Comparison of ENCODE assay signal across 9 cellular contexts in the genomic region with DNA sequence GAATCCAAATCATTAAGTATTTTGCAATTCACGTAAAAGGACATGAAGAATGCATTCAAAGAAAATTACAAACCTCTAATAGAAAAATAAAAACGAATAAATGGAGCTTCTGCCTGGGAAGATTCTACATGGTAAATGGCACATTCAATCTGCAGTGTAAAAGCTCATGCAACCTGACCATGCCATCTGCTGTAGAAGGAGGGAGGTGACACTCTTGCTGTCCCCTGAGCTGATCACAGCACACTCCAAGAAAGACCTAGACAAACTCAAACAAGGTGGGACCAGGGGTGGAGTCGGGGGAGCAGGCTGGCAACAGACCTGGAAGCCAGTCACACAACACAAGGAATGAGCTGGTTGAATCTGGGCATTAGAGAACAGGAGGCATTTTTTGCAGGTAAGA.
DNase-seq lines count a peak whose midpoint lies in the region; ATAC-seq and TF ChIP-seq lines count a peak whose summit lies in the region.
"Had no signal": no experiment of that assay in that cellular context is flagged by ENCODE, and none has a peak within 500 bp of the region (broad histone marks: within the 10 kb centered on the region; RNA-seq: fewer than 3 reads in every experiment).

No MANE protein-coding gene starts in this region.

- H3K9me3 Mint-ChIP-seq in HFFc6 (no peaks in the 10 kb centered on the region), mesothelial cell of epicardium (no peaks in the 10 kb centered on the region)
- H3K9me3 Mint-ChIP-seq in activated T-helper 2 cell treated with anti-CD3 and anti-CD28 coated beads, Interferon-gamma antibody, Interleukin-2, Interleukin-4, amounts not matched to agents 10 μg/mL and 5 μg/mL and 100 μg/mL, durations not matched to agents 14 hours and 24 hours and 36 hours, result no peaks in the 10 kb centered on the region
- peaks cover 0 to 2% (median 0%) of the 10 kb centered on the region in 11 donors for H3K9me3 Mint-ChIP-seq in naive thymus-derived CD4-positive, alpha-beta T cell
- no peaks in the 10 kb centered on the region for H3K9me3 Mint-ChIP-seq in activated T-cell treated with anti-CD3 and anti-CD28 coated beads, Interleukin-2, amount 50 U/mL, for 4 hours

- peak; percentile 64 for ATAC-seq in naive thymus-derived CD4-positive, alpha-beta T cell
- ATAC-seq in GM19035 (IDR thresholded peaks at IDR 0.05; ENCODE audit: unreplicated experiment), result no peak
- ATAC-seq in activated T-cell treated with anti-CD3 and anti-CD28 coated beads, Interleukin-2, amount 50 U/mL, for 4 hours, result no peak

- H3K36me3 Mint-ChIP-seq in HFFc6 (ENCODE audit: low read depth), result no peaks in the 10 kb centered on the region
- H3K36me3 Mint-ChIP-seq in activated T-helper 2 cell treated with anti-CD3 and anti-CD28 coated beads, Interferon-gamma antibody, Interleukin-2, Interleukin-4, amounts not matched to agents 10 μg/mL and 5 μg/mL and 100 μg/mL, durations not matched to agents 14 hours and 24 hours and 36 hours (ENCODE audit: low read depth), result no peaks in the 10 kb centered on the region
- peaks cover 0 to 3% (median 0%) of the 10 kb centered on the region in 5 donors for H3K36me3 Mint-ChIP-seq in naive thymus-derived CD4-positive, alpha-beta T cell
- no peaks in the 10 kb centered on the region for H3K36me3 Mint-ChIP-seq in activated T-cell treated with anti-CD3 and anti-CD28 coated beads, Interleukin-2, amount 50 U/mL, for 4 hours (ENCODE audit: insufficient read depth)
- H3K36me3 Mint-ChIP-seq in mesothelial cell of epicardium, result no peaks in the 10 kb centered on the region

- POLR2A ChIA-PET in naive thymus-derived CD4-positive, alpha-beta T cell (lab: Charles Lee), result interaction anchor here (0.6 kb wide), 1 partner anchor 9 kb away, joined by 3 read pairs; no protein-coding TSS in a partner anchor

- H3K27me3 ChIP-seq in naive thymus-derived CD4-positive, alpha-beta T cell (ENCODE audit: control insufficient read depth in 2 of 2, insufficient read depth in 2 of 2, low read length in 2 of 2), result no peaks in the 10 kb centered on the region

- peak; percentile 68 for TF ChIP-seq CTCF in HFFc6 (IDR thresholded peaks at IDR 0.05)
- TF ChIP-seq CTCF in mesothelial cell of epicardium (IDR thresholded peaks at IDR 0.05; ENCODE audit: unreplicated experiment), result no peak

- intact Hi-C loops in activated T-helper 2 cell treated with anti-CD3 and anti-CD28 coated beads, Interferon-gamma antibody, Interleukin-2, Interleukin-4, amounts not matched to agents 10 μg/mL and 5 μg/mL and 100 μg/mL, durations not matched to agents 14 hours and 24 hours and 36 hours (cut with micrococcal nuclease), result loop anchor here (5.0 kb wide), 1 partner anchor 197 kb away; no protein-coding TSS in a partner anchor
- intact Hi-C loops in naive thymus-derived CD4-positive, alpha-beta T cell (cut with micrococcal nuclease), result loop anchor here (1.0 kb wide), 2 partner anchors 197 to 230 kb away; no protein-coding TSS in a partner anchor

- CTCF ChIA-PET in naive thymus-derived CD4-positive, alpha-beta T cell (lab: Charles Lee), result interaction anchor here (0.7 to 2.1 kb wide), 3 partner anchors 197 to 230 kb away, joined by 3 to 23 read pairs (median 3); no protein-coding TSS in a partner anchor

- peaks cover 6% of the 10 kb centered on the region for H3K27me3 Mint-ChIP-seq in HFFc6 (ENCODE audit: insufficient read depth)
- peaks cover 24% of the 10 kb centered on the region for H3K27me3 Mint-ChIP-seq in activated T-helper 2 cell treated with anti-CD3 and anti-CD28 coated beads, Interferon-gamma antibody, Interleukin-2, Interleukin-4, amounts not matched to agents 10 μg/mL and 5 μg/mL and 100 μg/mL, durations not matched to agents 14 hours and 24 hours and 36 hours (ENCODE audit: low read depth)
- H3K27me3 Mint-ChIP-seq in naive thymus-derived CD4-positive, alpha-beta T cell, result peaks cover 0 to 28% (median 0%) of the 10 kb centered on the region in 5 donors
- H3K27me3 Mint-ChIP-seq in activated T-cell treated with anti-CD3 and anti-CD28 coated beads, Interleukin-2, amount 50 U/mL, for 4 hours (ENCODE audit: low read depth), result no peaks in the 10 kb centered on the region
- peaks cover 17% of the 10 kb centered on the region for H3K27me3 Mint-ChIP-seq in mesothelial cell of epicardium (ENCODE audit: low read depth)

- H3K27ac Mint-ChIP-seq in HFFc6 (no peak overlapping the region), mesothelial cell of epicardium (no peak overlapping the region)
- no peak overlapping the region for H3K27ac Mint-ChIP-seq in activated T-helper 2 cell treated with anti-CD3 and anti-CD28 coated beads, Interferon-gamma antibody, Interleukin-2, Interleukin-4, amounts not matched to agents 10 μg/mL and 5 μg/mL and 100 μg/mL, durations not matched to agents 14 hours and 24 hours and 36 hours
- H3K27ac Mint-ChIP-seq in naive thymus-derived CD4-positive, alpha-beta T cell, result peak overlapping the region in 6 of 9 donors; percentile 1 to 91 (median 31)

- H3K4me1 Mint-ChIP-seq in HFFc6 (ENCODE audit: low read depth), result peaks cover 30% of the 10 kb centered on the region
- H3K4me1 Mint-ChIP-seq in activated T-helper 2 cell treated with anti-CD3 and anti-CD28 coated beads, Interferon-gamma antibody, Interleukin-2, Interleukin-4, amounts not matched to agents 10 μg/mL and 5 μg/mL and 100 μg/mL, durations not matched to agents 14 hours and 24 hours and 36 hours (ENCODE audit: low read depth), result peaks cover 12% of the 10 kb centered on the region
- peaks cover 13 to 34% (median 23%) of the 10 kb centered on the region in 7 donors for H3K4me1 Mint-ChIP-seq in naive thymus-derived CD4-positive, alpha-beta T cell
- peaks cover 15% of the 10 kb centered on the region for H3K4me1 Mint-ChIP-seq in activated T-cell treated with anti-CD3 and anti-CD28 coated beads, Interleukin-2, amount 50 U/mL, for 4 hours (ENCODE audit: low read depth)
- peaks cover 17% of the 10 kb centered on the region for H3K4me1 Mint-ChIP-seq in mesothelial cell of epicardium

- no peak overlapping the region for H3K4me3 Mint-ChIP-seq in HFFc6
- H3K4me3 Mint-ChIP-seq in activated T-helper 2 cell treated with anti-CD3 and anti-CD28 coated beads, Interferon-gamma antibody, Interleukin-2, Interleukin-4, amounts not matched to agents 10 μg/mL and 5 μg/mL and 100 μg/mL, durations not matched to agents 14 hours and 24 hours and 36 hours (ENCODE audit: low read depth), result peak overlapping the region; percentile 17
- peak overlapping the region in 8 of 10 donors; percentile 2 to 59 (median 17) for H3K4me3 Mint-ChIP-seq in naive thymus-derived CD4-positive, alpha-beta T cell
- H3K4me3 Mint-ChIP-seq in activated T-cell treated with anti-CD3 and anti-CD28 coated beads, Interleukin-2, amount 50 U/mL, for 4 hours, result no peak overlapping the region
- H3K4me3 Mint-ChIP-seq in mesothelial cell of epicardium, result no peak overlapping the region

- H3K36me3 ChIP-seq in naive thymus-derived CD4-positive, alpha-beta T cell (ENCODE audit: control insufficient read depth in 2 of 3, insufficient read depth in 3 of 3, low read length in 3 of 3), result peaks cover 0 to 5% (median 0%) of the 10 kb centered on the region in 3 experiments

- H3K4me3 ChIP-seq in naive thymus-derived CD4-positive, alpha-beta T cell (ENCODE audit: low read length), result no peak overlapping the region

- H3K4me1 ChIP-seq in naive thymus-derived CD4-positive, alpha-beta T cell (ENCODE audit: control insufficient read depth in 2 of 2, insufficient read depth in 2 of 2, low read length in 2 of 2), result peaks cover 0 to 9% of the 10 kb centered on the region in 2 donors

- no peak overlapping the region for H3K27ac ChIP-seq in naive thymus-derived CD4-positive, alpha-beta T cell (ENCODE audit: low read depth, low read length)
- H3K27ac ChIP-seq: 22Rv1 had no signal

- peak; percentile 40 for DNase-seq in DMS 273 (lab: John Stamatoyannopoulos, UW; ENCODE audit: unreplicated experiment)
- DNase-seq in DMS 273 treated with DMSO at 0.1 percent for 48 hours (lab: John Stamatoyannopoulos, UW), result no peak
- peak; percentile 37 for DNase-seq in HFFc6
- DNase-seq in activated T-helper 2 cell treated with anti-CD3 and anti-CD28 coated beads, Interferon-gamma antibody, Interleukin-2, Interleukin-4, amounts not matched to agents 10 μg/mL and 5 μg/mL and 100 μg/mL, durations not matched to agents 14 hours and 24 hours and 36 hours (ENCODE audit: low spot score), result no peak
- peak in 2 of 9 donors; percentile 13 to 27 for DNase-seq in naive thymus-derived CD4-positive, alpha-beta T cell
- DNase-seq in activated T-cell treated with anti-CD3 and anti-CD28 coated beads, Interleukin-2, amount 50 U/mL, for 4 hours, result no peak
- DNase-seq in mesothelial cell of epicardium (ENCODE audit: low spot score in 2 of 2, unreplicated experiment in 2 of 2), result no peak

- no peaks in the 10 kb centered on the region for H3K9me3 ChIP-seq in naive thymus-derived CD4-positive, alpha-beta T cell (ENCODE audit: control insufficient read depth in 2 of 3, low read length in 3 of 3)

Comparison
In these comparisons a context has a peak if more than half of its experiments do, and no peak if none do; other contexts are left out.
1. DNase-seq: peak in DMS 273 (single experiment) and HFFc6 (single experiment); none in DMS 273 treated with DMSO at 0.1 percent for 48 hours (single experiment), activated T-helper 2 cell treated with anti-CD3 and anti-CD28 coated beads, Interferon-gamma antibody, Interleukin-2, Interleukin-4, amounts not matched to agents 10 μg/mL and 5 μg/mL and 100 μg/mL, durations not matched to agents 14 hours and 24 hours and 36 hours (single experiment), activated T-cell treated with anti-CD3 and anti-CD28 coated beads, Interleukin-2, amount 50 U/mL, for 4 hours (single experiment) and mesothelial cell of epicardium (0 of 2).
2. H3K27ac Mint-ChIP-seq: peak in naive thymus-derived CD4-positive, alpha-beta T cell (6 of 9); none in HFFc6 (single experiment), activated T-helper 2 cell treated with anti-CD3 and anti-CD28 coated beads, Interferon-gamma antibody, Interleukin-2, Interleukin-4, amounts not matched to agents 10 μg/mL and 5 μg/mL and 100 μg/mL, durations not matched to agents 14 hours and 24 hours and 36 hours (single experiment) and mesothelial cell of epicardium (single experiment).
3. H3K4me3 Mint-ChIP-seq: peak in activated T-helper 2 cell treated with anti-CD3 and anti-CD28 coated beads, Interferon-gamma antibody, Interleukin-2, Interleukin-4, amounts not matched to agents 10 μg/mL and 5 μg/mL and 100 μg/mL, durations not matched to agents 14 hours and 24 hours and 36 hours (single experiment) and naive thymus-derived CD4-positive, alpha-beta T cell (8 of 10); none in HFFc6 (single experiment), activated T-cell treated with anti-CD3 and anti-CD28 coated beads, Interleukin-2, amount 50 U/mL, for 4 hours (single experiment) and mesothelial cell of epicardium (single experiment).